1 cellular context compared by ENCODE assay signal in the genomic region with DNA sequence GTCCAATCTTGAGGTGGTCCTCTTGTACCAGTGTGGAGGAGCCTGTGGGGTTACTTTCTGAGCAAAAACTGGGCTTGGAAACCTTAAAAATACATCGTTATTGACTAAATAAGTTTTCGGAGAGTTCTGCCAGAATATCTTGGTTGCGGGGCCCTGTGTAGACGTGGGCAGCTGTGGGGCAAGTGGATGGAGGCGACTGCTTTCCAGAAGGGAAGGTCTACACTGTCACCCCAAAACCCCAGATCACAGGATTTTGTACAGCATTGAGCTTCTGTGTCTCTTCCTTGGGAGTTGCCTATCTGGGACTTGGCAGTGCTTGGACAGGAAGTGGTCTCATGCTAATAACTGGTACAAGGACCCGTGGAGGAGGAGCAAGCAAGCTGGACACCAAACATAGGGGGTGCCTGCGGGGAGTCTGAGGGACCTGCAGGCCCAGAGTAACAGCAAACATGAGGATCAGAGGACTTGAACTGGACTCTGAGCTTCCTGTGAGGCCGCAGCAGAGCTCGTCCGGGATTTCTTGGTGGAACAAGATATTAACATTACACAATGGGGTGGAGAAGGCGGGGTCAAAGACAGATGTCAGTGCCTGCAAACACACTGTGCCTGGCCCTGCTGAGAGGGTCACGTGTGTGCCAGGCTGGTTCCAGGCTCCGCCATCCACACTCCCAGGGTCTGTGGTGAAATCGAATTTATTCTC.
TF ChIP-seq lines count a peak whose summit lies in the region.

No MANE protein-coding gene starts in this region.

TF ChIP-seq in HepG2, 621 proteins besides CTCF, POLR2A, EP300 and RAD21 (continued from another document and continues in another):
- TF ChIP-seq, protein P1, sequence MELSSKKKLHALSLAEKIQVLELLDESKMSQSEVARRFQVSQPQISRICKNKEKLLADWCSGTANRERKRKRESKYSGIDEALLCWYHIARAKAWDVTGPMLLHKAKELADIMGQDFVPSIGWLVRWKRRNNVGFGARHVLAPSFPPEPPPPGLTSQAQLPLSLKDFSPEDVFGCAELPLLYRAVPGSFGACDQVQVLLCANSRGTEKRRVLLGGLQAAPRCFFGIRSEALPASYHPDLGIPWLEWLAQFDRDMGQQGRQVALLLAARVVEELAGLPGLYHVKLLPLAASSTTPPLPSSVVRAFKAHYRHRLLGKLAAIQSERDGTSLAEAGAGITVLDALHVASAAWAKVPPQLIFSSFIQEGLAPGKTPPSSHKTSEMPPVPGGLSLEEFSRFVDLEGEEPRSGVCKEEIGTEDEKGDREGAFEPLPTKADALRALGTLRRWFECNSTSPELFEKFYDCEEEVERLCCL (CRISPR knock-in tag; IDR thresholded peaks at IDR 0.05; ENCODE audit: borderline replicate concordance), result no peak
- TF ChIP-seq, protein P2, sequence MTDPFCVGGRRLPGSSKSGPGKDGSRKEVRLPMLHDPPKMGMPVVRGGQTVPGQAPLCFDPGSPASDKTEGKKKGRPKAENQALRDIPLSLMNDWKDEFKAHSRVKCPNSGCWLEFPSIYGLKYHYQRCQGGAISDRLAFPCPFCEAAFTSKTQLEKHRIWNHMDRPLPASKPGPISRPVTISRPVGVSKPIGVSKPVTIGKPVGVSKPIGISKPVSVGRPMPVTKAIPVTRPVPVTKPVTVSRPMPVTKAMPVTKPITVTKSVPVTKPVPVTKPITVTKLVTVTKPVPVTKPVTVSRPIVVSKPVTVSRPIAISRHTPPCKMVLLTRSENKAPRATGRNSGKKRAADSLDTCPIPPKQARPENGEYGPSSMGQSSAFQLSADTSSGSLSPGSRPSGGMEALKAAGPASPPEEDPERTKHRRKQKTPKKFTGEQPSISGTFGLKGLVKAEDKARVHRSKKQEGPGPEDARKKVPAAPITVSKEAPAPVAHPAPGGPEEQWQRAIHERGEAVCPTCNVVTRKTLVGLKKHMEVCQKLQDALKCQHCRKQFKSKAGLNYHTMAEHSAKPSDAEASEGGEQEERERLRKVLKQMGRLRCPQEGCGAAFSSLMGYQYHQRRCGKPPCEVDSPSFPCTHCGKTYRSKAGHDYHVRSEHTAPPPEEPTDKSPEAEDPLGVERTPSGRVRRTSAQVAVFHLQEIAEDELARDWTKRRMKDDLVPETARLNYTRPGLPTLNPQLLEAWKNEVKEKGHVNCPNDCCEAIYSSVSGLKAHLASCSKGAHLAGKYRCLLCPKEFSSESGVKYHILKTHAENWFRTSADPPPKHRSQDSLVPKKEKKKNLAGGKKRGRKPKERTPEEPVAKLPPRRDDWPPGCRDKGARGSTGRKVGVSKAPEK (CRISPR knock-in tag; IDR thresholded peaks at IDR 0.05; ENCODE audit: borderline replicate concordance), result no peak; the same call in 1 of the 2 replicates
- TF ChIP-seq ZNF556 (CRISPR knock-in tag; IDR thresholded peaks at IDR 0.05; ENCODE audit: borderline replicate concordance) (peak; percentile 78; the same call in 1 of the 2 replicates), ZNF678 (CRISPR knock-in tag; IDR thresholded peaks at IDR 0.05) (0 out of 2 replicates have a peak, but pooled peaks have one; percentile 64), TAF1 (CRISPR knock-in tag; IDR thresholded peaks at IDR 0.05) (peak; percentile 56), GPN1 (CRISPR knock-in tag; IDR thresholded peaks at IDR 0.05; ENCODE audit: borderline replicate concordance) (no peak), ZFP62 (CRISPR knock-in tag; IDR thresholded peaks at IDR 0.05) (no peak), ZNF354B (CRISPR knock-in tag; IDR thresholded peaks at IDR 0.05) (no peak), ZNF431 (CRISPR knock-in tag; IDR thresholded peaks at IDR 0.05; ENCODE audit: borderline replicate concordance, low read depth) (0 out of 2 replicates have a peak, but pooled peaks have one; percentile 88), POGZ (CRISPR knock-in tag; IDR thresholded peaks at IDR 0.05) (peak; percentile 97), SRSF4 (IDR thresholded peaks at IDR 0.05; ENCODE audit: low read depth, low read length, poor library complexity, severe bottlenecking) (no peak), REL (CRISPR knock-in tag; conservative IDR thresholded peaks at IDR 0.05) (no peak), KDM2A (CRISPR knock-in tag; IDR thresholded peaks at IDR 0.05; ENCODE audit: borderline replicate concordance, low read depth) (peak; percentile 73; the same call in 1 of the 2 replicates), TSC22D2 (CRISPR knock-in tag; IDR thresholded peaks at IDR 0.05; ENCODE audit: borderline replicate concordance) (0 out of 2 replicates have a peak, but pooled peaks have one; percentile 30), JUND (CRISPR knock-in tag; IDR thresholded peaks at IDR 0.05) (no peak), ELF4 (CRISPR knock-in tag; IDR thresholded peaks at IDR 0.05; ENCODE audit: borderline replicate concordance) (peak; percentile 67; the same call in 1 of the 2 replicates), SOX5 (CRISPR knock-in tag; IDR thresholded peaks at IDR 0.05; ENCODE audit: borderline replicate concordance) (peak; percentile 92), ZSCAN30 (CRISPR knock-in tag; IDR thresholded peaks at IDR 0.05) (no peak), FOXJ3 (CRISPR knock-in tag; IDR thresholded peaks at IDR 0.05; ENCODE audit: borderline replicate concordance) (peak; percentile 91; the same call in 1 of the 2 replicates), TBP (CRISPR knock-in tag; IDR thresholded peaks at IDR 0.05) (no peak), MAFK (conservative IDR thresholded peaks at IDR 0.05 in 1 of 2, IDR thresholded peaks at IDR 0.05 in 1 of 2; ENCODE audit: low read length in 2 of 2) (no peak), MYC (CRISPR knock-in tag; IDR thresholded peaks at IDR 0.05; ENCODE audit: borderline replicate concordance) (peak; percentile 40; the same call in 1 of the 2 replicates), GATA4 (IDR thresholded peaks at IDR 0.05; ENCODE audit: borderline replicate concordance, low read depth) (peak; percentile 72; the same call in 1 of the 2 replicates), ZFYVE20 (CRISPR knock-in tag; IDR thresholded peaks at IDR 0.05; ENCODE audit: borderline replicate concordance, low read depth) (no peak), ZNF619 (CRISPR knock-in tag; IDR thresholded peaks at IDR 0.05) (no peak), MATR3 (CRISPR knock-in tag; IDR thresholded peaks at IDR 0.05) (no peak), SP140L (CRISPR knock-in tag; IDR thresholded peaks at IDR 0.05; ENCODE audit: borderline replicate concordance) (0 out of 2 replicates have a peak, but pooled peaks have one; percentile 68), TMF1 (CRISPR knock-in tag; IDR thresholded peaks at IDR 0.05; ENCODE audit: low read depth) (no peak), NCOA5 (CRISPR knock-in tag; IDR thresholded peaks at IDR 0.05) (no peak), ZNF589 (CRISPR knock-in tag; conservative IDR thresholded peaks at IDR 0.05) (no peak; the same call in 1 of the 2 replicates), ZFP90 (CRISPR knock-in tag; IDR thresholded peaks at IDR 0.05; ENCODE audit: borderline replicate concordance) (peak; percentile 71; the same call in 1 of the 2 replicates)
- TF ChIP-seq, protein P3, sequence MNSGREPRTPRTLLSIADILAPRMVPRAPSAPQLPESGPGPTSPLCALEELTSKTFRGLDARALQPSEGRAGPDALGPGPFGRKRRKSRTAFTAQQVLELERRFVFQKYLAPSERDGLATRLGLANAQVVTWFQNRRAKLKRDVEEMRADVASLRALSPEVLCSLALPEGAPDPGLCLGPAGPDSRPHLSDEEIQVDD (CRISPR knock-in tag; IDR thresholded peaks at IDR 0.05; ENCODE audit: borderline replicate concordance), result no peak
- TF ChIP-seq, protein P4, sequence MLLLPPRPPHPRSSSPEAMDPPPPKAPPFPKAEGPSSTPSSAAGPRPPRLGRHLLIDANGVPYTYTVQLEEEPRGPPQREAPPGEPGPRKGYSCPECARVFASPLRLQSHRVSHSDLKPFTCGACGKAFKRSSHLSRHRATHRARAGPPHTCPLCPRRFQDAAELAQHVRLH (CRISPR knock-in tag; IDR thresholded peaks at IDR 0.05; ENCODE audit: borderline replicate concordance, low read depth), result peak; percentile 88; the same call in 1 of the 2 replicates
- TF ChIP-seq, protein P5, sequence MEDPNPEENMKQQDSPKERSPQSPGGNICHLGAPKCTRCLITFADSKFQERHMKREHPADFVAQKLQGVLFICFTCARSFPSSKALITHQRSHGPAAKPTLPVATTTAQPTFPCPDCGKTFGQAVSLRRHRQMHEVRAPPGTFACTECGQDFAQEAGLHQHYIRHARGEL (CRISPR knock-in tag; IDR thresholded peaks at IDR 0.05), result no peak
- TF ChIP-seq, protein P6, sequence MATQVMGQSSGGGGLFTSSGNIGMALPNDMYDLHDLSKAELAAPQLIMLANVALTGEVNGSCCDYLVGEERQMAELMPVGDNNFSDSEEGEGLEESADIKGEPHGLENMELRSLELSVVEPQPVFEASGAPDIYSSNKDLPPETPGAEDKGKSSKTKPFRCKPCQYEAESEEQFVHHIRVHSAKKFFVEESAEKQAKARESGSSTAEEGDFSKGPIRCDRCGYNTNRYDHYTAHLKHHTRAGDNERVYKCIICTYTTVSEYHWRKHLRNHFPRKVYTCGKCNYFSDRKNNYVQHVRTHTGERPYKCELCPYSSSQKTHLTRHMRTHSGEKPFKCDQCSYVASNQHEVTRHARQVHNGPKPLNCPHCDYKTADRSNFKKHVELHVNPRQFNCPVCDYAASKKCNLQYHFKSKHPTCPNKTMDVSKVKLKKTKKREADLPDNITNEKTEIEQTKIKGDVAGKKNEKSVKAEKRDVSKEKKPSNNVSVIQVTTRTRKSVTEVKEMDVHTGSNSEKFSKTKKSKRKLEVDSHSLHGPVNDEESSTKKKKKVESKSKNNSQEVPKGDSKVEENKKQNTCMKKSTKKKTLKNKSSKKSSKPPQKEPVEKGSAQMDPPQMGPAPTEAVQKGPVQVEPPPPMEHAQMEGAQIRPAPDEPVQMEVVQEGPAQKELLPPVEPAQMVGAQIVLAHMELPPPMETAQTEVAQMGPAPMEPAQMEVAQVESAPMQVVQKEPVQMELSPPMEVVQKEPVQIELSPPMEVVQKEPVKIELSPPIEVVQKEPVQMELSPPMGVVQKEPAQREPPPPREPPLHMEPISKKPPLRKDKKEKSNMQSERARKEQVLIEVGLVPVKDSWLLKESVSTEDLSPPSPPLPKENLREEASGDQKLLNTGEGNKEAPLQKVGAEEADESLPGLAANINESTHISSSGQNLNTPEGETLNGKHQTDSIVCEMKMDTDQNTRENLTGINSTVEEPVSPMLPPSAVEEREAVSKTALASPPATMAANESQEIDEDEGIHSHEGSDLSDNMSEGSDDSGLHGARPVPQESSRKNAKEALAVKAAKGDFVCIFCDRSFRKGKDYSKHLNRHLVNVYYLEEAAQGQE (IDR thresholded peaks at IDR 0.05; ENCODE audit: borderline replicate concordance in 1 of 2, low read depth in 1 of 2, low read length in 2 of 2), result peak in 1 of 2 experiments; percentile 72; a peak in 1 of 4 replicates
- TF ChIP-seq, protein P7, sequence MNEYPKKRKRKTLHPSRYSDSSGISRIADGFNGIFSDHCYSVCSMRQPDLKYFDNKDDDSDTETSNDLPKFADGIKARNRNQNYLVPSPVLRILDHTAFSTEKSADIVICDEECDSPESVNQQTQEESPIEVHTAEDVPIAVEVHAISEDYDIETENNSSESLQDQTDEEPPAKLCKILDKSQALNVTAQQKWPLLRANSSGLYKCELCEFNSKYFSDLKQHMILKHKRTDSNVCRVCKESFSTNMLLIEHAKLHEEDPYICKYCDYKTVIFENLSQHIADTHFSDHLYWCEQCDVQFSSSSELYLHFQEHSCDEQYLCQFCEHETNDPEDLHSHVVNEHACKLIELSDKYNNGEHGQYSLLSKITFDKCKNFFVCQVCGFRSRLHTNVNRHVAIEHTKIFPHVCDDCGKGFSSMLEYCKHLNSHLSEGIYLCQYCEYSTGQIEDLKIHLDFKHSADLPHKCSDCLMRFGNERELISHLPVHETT (CRISPR knock-in tag; conservative IDR thresholded peaks at IDR 0.05), result peak; percentile 58; the same call in 1 of the 2 replicates
- TF ChIP-seq, protein P8, sequence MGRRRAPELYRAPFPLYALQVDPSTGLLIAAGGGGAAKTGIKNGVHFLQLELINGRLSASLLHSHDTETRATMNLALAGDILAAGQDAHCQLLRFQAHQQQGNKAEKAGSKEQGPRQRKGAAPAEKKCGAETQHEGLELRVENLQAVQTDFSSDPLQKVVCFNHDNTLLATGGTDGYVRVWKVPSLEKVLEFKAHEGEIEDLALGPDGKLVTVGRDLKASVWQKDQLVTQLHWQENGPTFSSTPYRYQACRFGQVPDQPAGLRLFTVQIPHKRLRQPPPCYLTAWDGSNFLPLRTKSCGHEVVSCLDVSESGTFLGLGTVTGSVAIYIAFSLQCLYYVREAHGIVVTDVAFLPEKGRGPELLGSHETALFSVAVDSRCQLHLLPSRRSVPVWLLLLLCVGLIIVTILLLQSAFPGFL (CRISPR knock-in tag; IDR thresholded peaks at IDR 0.05), result no peak
- TF ChIP-seq, protein P9, sequence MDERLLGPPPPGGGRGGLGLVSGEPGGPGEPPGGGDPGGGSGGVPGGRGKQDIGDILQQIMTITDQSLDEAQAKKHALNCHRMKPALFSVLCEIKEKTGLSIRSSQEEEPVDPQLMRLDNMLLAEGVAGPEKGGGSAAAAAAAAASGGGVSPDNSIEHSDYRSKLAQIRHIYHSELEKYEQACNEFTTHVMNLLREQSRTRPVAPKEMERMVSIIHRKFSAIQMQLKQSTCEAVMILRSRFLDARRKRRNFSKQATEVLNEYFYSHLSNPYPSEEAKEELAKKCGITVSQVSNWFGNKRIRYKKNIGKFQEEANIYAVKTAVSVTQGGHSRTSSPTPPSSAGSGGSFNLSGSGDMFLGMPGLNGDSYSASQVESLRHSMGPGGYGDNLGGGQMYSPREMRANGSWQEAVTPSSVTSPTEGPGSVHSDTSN (CRISPR knock-in tag; IDR thresholded peaks at IDR 0.05), result no peak
- TF ChIP-seq, protein P10, sequence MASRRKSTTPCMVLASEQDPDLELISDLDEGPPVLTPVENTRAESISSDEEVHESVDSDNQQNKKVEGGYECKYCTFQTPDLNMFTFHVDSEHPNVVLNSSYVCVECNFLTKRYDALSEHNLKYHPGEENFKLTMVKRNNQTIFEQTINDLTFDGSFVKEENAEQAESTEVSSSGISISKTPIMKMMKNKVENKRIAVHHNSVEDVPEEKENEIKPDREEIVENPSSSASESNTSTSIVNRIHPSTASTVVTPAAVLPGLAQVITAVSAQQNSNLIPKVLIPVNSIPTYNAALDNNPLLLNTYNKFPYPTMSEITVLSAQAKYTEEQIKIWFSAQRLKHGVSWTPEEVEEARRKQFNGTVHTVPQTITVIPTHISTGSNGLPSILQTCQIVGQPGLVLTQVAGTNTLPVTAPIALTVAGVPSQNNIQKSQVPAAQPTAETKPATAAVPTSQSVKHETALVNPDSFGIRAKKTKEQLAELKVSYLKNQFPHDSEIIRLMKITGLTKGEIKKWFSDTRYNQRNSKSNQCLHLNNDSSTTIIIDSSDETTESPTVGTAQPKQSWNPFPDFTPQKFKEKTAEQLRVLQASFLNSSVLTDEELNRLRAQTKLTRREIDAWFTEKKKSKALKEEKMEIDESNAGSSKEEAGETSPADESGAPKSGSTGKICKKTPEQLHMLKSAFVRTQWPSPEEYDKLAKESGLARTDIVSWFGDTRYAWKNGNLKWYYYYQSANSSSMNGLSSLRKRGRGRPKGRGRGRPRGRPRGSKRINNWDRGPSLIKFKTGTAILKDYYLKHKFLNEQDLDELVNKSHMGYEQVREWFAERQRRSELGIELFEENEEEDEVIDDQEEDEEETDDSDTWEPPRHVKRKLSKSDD (CRISPR knock-in tag; IDR thresholded peaks at IDR 0.05; ENCODE audit: low read depth), result peak; percentile 66; the same call in 1 of the 2 replicates
